Comparison of ENCODE assay signal across 1 cellular context in the genomic region with DNA sequence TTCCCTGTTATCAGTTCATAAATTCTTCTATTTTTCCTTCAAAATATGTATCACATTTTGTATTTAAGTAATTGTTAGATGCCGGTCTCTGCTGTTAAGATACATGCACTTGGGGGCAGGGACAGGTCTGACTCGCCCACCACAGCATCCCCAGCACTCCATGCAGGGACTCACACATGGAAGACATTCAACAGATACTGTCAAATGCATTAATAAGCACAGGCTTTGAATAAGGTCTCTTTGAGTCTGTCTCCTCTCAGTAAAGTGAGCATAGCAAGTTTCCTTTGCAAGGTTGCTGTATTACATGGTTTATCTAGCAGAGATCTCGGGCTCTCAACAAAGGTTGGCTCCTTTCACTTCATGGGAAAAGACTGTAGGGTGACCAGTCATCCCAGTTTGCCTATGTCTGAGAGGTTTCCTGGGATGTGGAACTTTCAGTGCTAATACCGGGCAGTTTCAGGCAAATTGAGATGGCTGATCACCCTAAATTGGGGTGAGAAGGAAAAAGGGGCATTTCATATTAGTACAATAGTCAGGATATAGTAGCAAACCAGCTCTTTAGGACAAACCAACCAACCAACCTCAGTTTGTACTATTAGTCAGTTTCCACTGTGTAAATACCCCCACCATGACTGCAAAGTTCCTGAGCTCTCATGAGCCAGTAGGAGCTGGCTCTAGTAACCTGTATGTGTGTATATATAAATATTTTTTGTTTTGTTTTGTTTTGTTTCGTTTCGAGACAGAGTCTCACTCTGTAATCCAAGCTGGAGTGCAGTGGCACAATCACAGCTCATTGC.
TF ChIP-seq lines count a peak whose summit lies in the region.

No MANE protein-coding gene starts in this region.

TF ChIP-seq in A549, 52 proteins besides CTCF, POLR2A, EP300 and RAD21:
- no peak for TF ChIP-seq CBX2 (IDR thresholded peaks at IDR 0.05; ENCODE audit: borderline replicate concordance, low read depth)
- no peak for TF ChIP-seq FOSL2 (IDR thresholded peaks at IDR 0.05)
- no peak for TF ChIP-seq FOSL2 (CRISPR knock-in tag; IDR thresholded peaks at IDR 0.05)
- TF ChIP-seq CBX8 (IDR thresholded peaks at IDR 0.05): no peak
- TF ChIP-seq REST (IDR thresholded peaks at IDR 0.05): no peak
- no peak for TF ChIP-seq JUN (IDR thresholded peaks at IDR 0.05)
- TF ChIP-seq, protein P1, sequence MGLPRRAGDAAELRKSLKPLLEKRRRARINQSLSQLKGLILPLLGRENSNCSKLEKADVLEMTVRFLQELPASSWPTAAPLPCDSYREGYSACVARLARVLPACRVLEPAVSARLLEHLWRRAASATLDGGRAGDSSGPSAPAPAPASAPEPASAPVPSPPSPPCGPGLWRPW (IDR thresholded peaks at IDR 0.05): no peak
- TF ChIP-seq ESRRA (IDR thresholded peaks at IDR 0.05; ENCODE audit: borderline replicate concordance, low read length): no peak
- no peak for TF ChIP-seq RCOR1 (IDR thresholded peaks at IDR 0.05; ENCODE audit: low read depth, low read length)
- no peak for TF ChIP-seq USF2 (IDR thresholded peaks at IDR 0.05)
TF ChIP-seq in A549: peak in this region for 0.
